ENCODE assay signal across 18 cellular contexts in genomic region chr5:12245429-12245828, GRCh38.
"Had no signal": no experiment of that assay in that cellular context is flagged by ENCODE, and none has a peak within 500 bp of the region (broad histone marks: within the 10 kb centered on the region; RNA-seq: fewer than 3 reads in every experiment).

No MANE protein-coding gene starts in this region.

- H3K9me3 ChIP-seq: body of pancreas, colonic mucosa, gastroesophageal sphincter, right atrium auricular region, testis had no signal

- DNase-seq: activated CD4-positive, alpha-beta T cell treated with anti-CD3 and anti-CD28 coated beads for 36 hours; activated CD4-positive, alpha-beta T cell treated with anti-CD3 and anti-CD28 coated beads, Interleukin-2, amount 50 U/mL, for 48 hours; activated T-cell treated with anti-CD3 and anti-CD28 coated beads for 4 hours; body of pancreas; central memory CD4-positive, alpha-beta T cell; colonic mucosa; heart left ventricle; left ventricle myocardium superior; mesenchymal stem cell; mucosa of descending colon; naive B cell; stimulated activated CD4-positive, alpha-beta T cell treated with anti-CD3 and anti-CD28 coated beads, Interleukin-2, amount 100 ng/mL, for 48 hours; stomach; testis had no signal

- H3K27me3 ChIP-seq: body of pancreas, colonic mucosa, gastroesophageal sphincter, heart left ventricle, right atrium auricular region, stomach, testis had no signal

- H3K36me3 ChIP-seq: colonic mucosa, gastroesophageal sphincter, heart left ventricle, right atrium auricular region, stomach had no signal

- H3K4me1 ChIP-seq: body of pancreas, colonic mucosa, gastroesophageal sphincter, heart left ventricle, right atrium auricular region, stomach, testis had no signal

- H3K4me3 ChIP-seq: body of pancreas, colonic mucosa, gastroesophageal sphincter, heart left ventricle, mucosa of descending colon, right atrium auricular region, stomach, testis had no signal

- ATAC-seq: activated CD4-positive, alpha-beta T cell treated with anti-CD3 and anti-CD28 coated beads for 36 hours; body of pancreas; esophagus mucosa; gastroesophageal sphincter; heart left ventricle; left ventricle myocardium superior; mucosa of descending colon; WTC11 had no signal

- H3K27ac ChIP-seq: body of pancreas, colonic mucosa, gastroesophageal sphincter, heart left ventricle, right atrium auricular region, stomach, testis had no signal
